ENCODE assay signal across 9 cellular contexts in genomic region chr10:69425513-69426298, GRCh38. TPM values are rescaled to one million over a fixed set of nuclear protein-coding genes. Genes with fewer than 3 reads are reported as not detected.
DNase-seq lines count a peak whose midpoint lies in the region; ATAC-seq, FAIRE-seq and TF ChIP-seq lines count a peak whose summit lies in the region.
"Had no signal": no experiment of that assay in that cellular context is flagged by ENCODE, and none has a peak within 500 bp of the region (broad histone marks: within the 10 kb centered on the region; RNA-seq: fewer than 3 reads in every experiment).

No MANE protein-coding gene starts in this region.

- no peak for FAIRE-seq in frontal cortex (lab: Jason Lieb, UNC)

- H3K27ac Mint-ChIP-seq in CD8-positive, alpha-beta T cell, result peak overlapping the region; percentile 69
- no peak overlapping the region for H3K27ac Mint-ChIP-seq in activated CD8-positive, alpha-beta T cell treated with anti-CD3 and anti-CD28 coated beads for 36 hours

- no peak for TF ChIP-seq CTCF in CD8-positive, alpha-beta T cell (IDR thresholded peaks at IDR 0.05)
- no peak for TF ChIP-seq CTCF in activated CD8-positive, alpha-beta T cell treated with anti-CD3 and anti-CD28 coated beads for 36 hours (IDR thresholded peaks at IDR 0.05)
- TF ChIP-seq CTCF in right lobe of liver (IDR thresholded peaks at IDR 0.05), result no peak

- H3K4me3 Mint-ChIP-seq in CD8-positive, alpha-beta T cell, result no peak overlapping the region
- no peak overlapping the region for H3K4me3 Mint-ChIP-seq in activated CD8-positive, alpha-beta T cell treated with anti-CD3 and anti-CD28 coated beads for 36 hours

- H3K9me3 ChIP-seq in CD8-positive, alpha-beta T cell (ENCODE audit: low read length), result no peaks in the 10 kb centered on the region
- H3K9me3 ChIP-seq in right lobe of liver, result no peaks in the 10 kb centered on the region

- ATAC-seq in CD8-positive, alpha-beta T cell, result peak; percentile 84
- peak; percentile 21 for ATAC-seq in activated CD8-positive, alpha-beta T cell treated with anti-CD3 and anti-CD28 coated beads for 36 hours
- peak; percentile 72 to 88 (median 78) for ATAC-seq in right lobe of liver
- ATAC-seq in GM21528 (IDR thresholded peaks at IDR 0.05; ENCODE audit: low FRiP score, unreplicated experiment), result no peak
- ATAC-seq in HG03139 (IDR thresholded peaks at IDR 0.05; ENCODE audit: unreplicated experiment), result no peak

- H3K9me3 Mint-ChIP-seq in CD8-positive, alpha-beta T cell, result no peaks in the 10 kb centered on the region
- no peaks in the 10 kb centered on the region for H3K9me3 Mint-ChIP-seq in activated CD8-positive, alpha-beta T cell treated with anti-CD3 and anti-CD28 coated beads for 36 hours

- H3K4me3 ChIP-seq in CD8-positive, alpha-beta T cell (ENCODE audit: low read depth, low read length), result no peak overlapping the region
- no peak overlapping the region for H3K4me3 ChIP-seq in Jurkat, Clone E6-1 (ENCODE audit: low read length)
- H3K4me3 ChIP-seq in right lobe of liver, result no peak overlapping the region

- no peaks in the 10 kb centered on the region for H3K27me3 ChIP-seq in CD8-positive, alpha-beta T cell (ENCODE audit: insufficient read depth, low read length)
- H3K27me3 ChIP-seq in right lobe of liver, result no peaks in the 10 kb centered on the region

- H3K4me1 Mint-ChIP-seq in CD8-positive, alpha-beta T cell (ENCODE audit: low read depth), result peaks cover 53% of the 10 kb centered on the region
- peaks cover 37% of the 10 kb centered on the region for H3K4me1 Mint-ChIP-seq in activated CD8-positive, alpha-beta T cell treated with anti-CD3 and anti-CD28 coated beads for 36 hours (ENCODE audit: low read depth)

- intact Hi-C loops in CD8-positive, alpha-beta T cell (cut with DNase I, micrococcal nuclease), result loop anchor here (2.0 to 10.0 kb wide), 3 partner anchors 17 to 199 kb away; no protein-coding TSS in a partner anchor
- intact Hi-C loops in activated CD8-positive, alpha-beta T cell treated with anti-CD3 and anti-CD28 coated beads for 36 hours (cut with micrococcal nuclease), result loop anchor here (5.0 to 10.0 kb wide), 2 partner anchors 82 to 209 kb away; partner anchors contain the start of gene FAM241B
- intact Hi-C loops in right lobe of liver (cut with DNase I), result loop anchor here in 1 of 2 donors (5.0 kb wide), 1 partner anchor 77 kb away; no protein-coding TSS in a partner anchor

- TF ChIP-seq POLR2A in right lobe of liver (IDR thresholded peaks at IDR 0.05), result no peak

- peaks cover 36% of the 10 kb centered on the region for H3K4me1 ChIP-seq in CD8-positive, alpha-beta T cell (ENCODE audit: insufficient read depth, low read length)
- H3K4me1 ChIP-seq in right lobe of liver, result peaks cover 0 to 9% (median 0%) of the 10 kb centered on the region in 4 donors

- WGBS in right lobe of liver (ENCODE audit: insufficient coverage, low coverage, low lambda C conversion rate, missing lambda C conversion rate), result 19% methylated on average over 4 of the region's 5 CpGs

- no peaks in the 10 kb centered on the region for H3K36me3 ChIP-seq in CD8-positive, alpha-beta T cell (ENCODE audit: insufficient read depth, low read length)
- H3K36me3 ChIP-seq in right lobe of liver, result no peaks in the 10 kb centered on the region

- peak in 3 of 7 experiments; percentile 23 to 65 (median 30) for DNase-seq in CD8-positive, alpha-beta T cell
- peak; percentile 79 for DNase-seq in Jurkat, Clone E6-1 (ENCODE audit: low read depth, low spot score)
- no peak for DNase-seq in activated CD8-positive, alpha-beta T cell treated with anti-CD3 and anti-CD28 coated beads for 36 hours
- no peak for DNase-seq in right lobe of liver
- no peak for DNase-seq in dermis blood vessel endothelial cell
- DNase-seq in frontal cortex (ENCODE audit: low spot score in 2 of 2), result no peak
- DNase-seq: NCI-H446 treated with DMSO at 0.1 percent for 48 hours had no signal

- no peaks in the 10 kb centered on the region for H3K36me3 Mint-ChIP-seq in CD8-positive, alpha-beta T cell
- no peaks in the 10 kb centered on the region for H3K36me3 Mint-ChIP-seq in activated CD8-positive, alpha-beta T cell treated with anti-CD3 and anti-CD28 coated beads for 36 hours (ENCODE audit: low read depth)

- CTCF ChIA-PET in CD8-positive, alpha-beta T cell (lab: Charles Lee), result interaction anchor here (1.1 to 2.0 kb wide), 4 partner anchors 14 to 212 kb away, joined by 3 to 6 read pairs (median 4); no protein-coding TSS in a partner anchor
- CTCF ChIA-PET in activated CD8-positive, alpha-beta T cell treated with anti-CD3 and anti-CD28 coated beads for 36 hours (lab: Charles Lee), result interaction anchor here (0.8 to 1.7 kb wide), 4 partner anchors 22 to 81 kb away, joined by 3 to 4 read pairs (median 3); no protein-coding TSS in a partner anchor

- H3K27ac ChIP-seq in CD8-positive, alpha-beta T cell (ENCODE audit: low read depth, low read length), result peak overlapping the region; percentile 32
- H3K27ac ChIP-seq in right lobe of liver, result no peak overlapping the region

- no peaks in the 10 kb centered on the region for H3K27me3 Mint-ChIP-seq in CD8-positive, alpha-beta T cell (ENCODE audit: low read depth)
- no peaks in the 10 kb centered on the region for H3K27me3 Mint-ChIP-seq in activated CD8-positive, alpha-beta T cell treated with anti-CD3 and anti-CD28 coated beads for 36 hours

- POLR2A ChIA-PET in CD8-positive, alpha-beta T cell (lab: Charles Lee), result interaction anchor here (0.8 kb wide), 1 partner anchor 17 kb away, joined by 3 read pairs; no protein-coding TSS in a partner anchor
- POLR2A ChIA-PET in activated CD8-positive, alpha-beta T cell treated with anti-CD3 and anti-CD28 coated beads for 36 hours (lab: Charles Lee), result no interaction called here

RNA-seq across cellular contexts. Expression of gene TACR2, which starts 9.0 kb away (rescaled TPM):
- total RNA-seq in CD8-positive, alpha-beta T cell, result not detected
- polyA plus RNA-seq in Jurkat, Clone E6-1 (2012; ENCODE audit: insufficient read depth, insufficient read length), result not detected
- total RNA-seq in activated CD8-positive, alpha-beta T cell treated with anti-CD3 and anti-CD28 coated beads for 36 hours, result not detected
- total RNA-seq in right lobe of liver, result under 1 TPM in 3 of 6 experiments, not detected in 3; 0.16 to 0.22 (median 0.16) TPM
- total RNA-seq in dermis blood vessel endothelial cell, result 0.09 and 0.34 TPM in 2 replicates
- total RNA-seq in frontal cortex, result 0.82 TPM

RNA-seq across cellular contexts. Expression of gene TSPAN15, which starts 25.6 kb away (rescaled TPM):
- total RNA-seq in CD8-positive, alpha-beta T cell, result 1 to 10 TPM; 1.9 to 2.6 TPM
- polyA plus RNA-seq in Jurkat, Clone E6-1 (2012; ENCODE audit: insufficient read depth, insufficient read length), result 21.3 TPM
- total RNA-seq in activated CD8-positive, alpha-beta T cell treated with anti-CD3 and anti-CD28 coated beads for 36 hours, result 1 to 10 TPM in 1 of 2 experiments, under 1 TPM in 1; 0.58 to 1.2 TPM
- total RNA-seq in right lobe of liver, result 1 to 10 TPM; 2.3 to 8.3 (median 3.3) TPM
- total RNA-seq in dermis blood vessel endothelial cell, result 108 and 175 TPM in 2 replicates
- total RNA-seq in frontal cortex, result 5.7 TPM

Comparison
In these comparisons a context has a peak if more than half of its experiments do, and no peak if none do; other contexts are left out.
1. ATAC-seq: peak in CD8-positive, alpha-beta T cell (single experiment), activated CD8-positive, alpha-beta T cell treated with anti-CD3 and anti-CD28 coated beads for 36 hours (single experiment) and right lobe of liver (4 of 4); none in GM21528 (single experiment) and HG03139 (single experiment).
2. RNA of gene TSPAN15, which starts 25.6 kb away (total RNA-seq): 108 to 175 TPM in dermis blood vessel endothelial cell; 5.7 TPM in frontal cortex (single experiment), 2.3 to 8.3 TPM in right lobe of liver, 1.9 to 2.6 TPM in CD8-positive, alpha-beta T cell and 0.58 to 1.2 TPM in activated CD8-positive, alpha-beta T cell treated with anti-CD3 and anti-CD28 coated beads for 36 hours; every median in the first group is over 10 times any median in the second.